ENCODE assay signal across 1 cellular context in the genomic region with DNA sequence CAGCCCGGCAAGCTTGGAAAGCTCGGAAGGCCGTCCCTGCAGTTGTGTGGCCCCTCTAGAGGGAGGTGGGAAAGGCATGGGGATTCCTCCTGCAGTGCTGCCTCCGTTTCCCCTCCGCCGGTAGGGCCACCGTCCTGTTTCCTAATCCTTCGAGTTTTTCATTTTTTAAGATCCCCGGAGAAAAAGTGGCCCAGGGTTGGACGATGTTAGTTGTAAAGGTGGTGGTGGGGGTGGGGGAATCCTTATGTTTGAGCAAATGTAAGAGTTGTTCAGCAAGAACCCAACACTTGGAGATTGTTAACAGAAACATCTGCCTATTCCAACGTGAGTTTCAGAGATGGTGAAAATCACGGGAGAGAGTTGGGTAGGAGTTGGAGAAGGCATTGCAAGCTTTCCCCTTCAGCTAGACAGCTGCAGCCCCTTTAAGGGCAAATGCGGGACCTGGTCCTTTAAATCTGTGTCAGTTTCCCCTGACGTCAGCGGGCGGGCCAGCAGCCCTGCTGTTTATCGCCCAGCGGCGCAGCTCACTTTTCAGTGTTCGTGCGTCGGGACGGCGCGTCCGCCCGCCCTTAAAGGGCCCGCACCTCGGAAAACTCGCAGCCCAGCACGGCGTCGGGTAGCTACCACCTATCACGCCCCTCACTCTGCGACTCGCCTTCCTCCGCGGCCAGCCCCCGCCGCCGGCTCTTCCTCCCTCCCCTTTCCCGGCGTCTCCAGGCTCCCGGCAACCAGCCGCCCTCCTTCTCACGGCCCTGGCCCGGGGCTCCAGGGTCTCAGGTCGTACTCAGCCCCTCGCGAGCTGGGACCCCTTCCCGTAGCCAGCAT.
TF ChIP-seq lines count a peak whose summit lies in the region.

A gene (plus strand): TSS at position 534 of the 825 bp plus-strand sequence. CDS start 521 bp downstream, outside the sequence.

TF ChIP-seq in H1, 55 proteins besides CTCF, POLR2A, EP300 and RAD21 (continued from another document):
- TF ChIP-seq, protein P1, sequence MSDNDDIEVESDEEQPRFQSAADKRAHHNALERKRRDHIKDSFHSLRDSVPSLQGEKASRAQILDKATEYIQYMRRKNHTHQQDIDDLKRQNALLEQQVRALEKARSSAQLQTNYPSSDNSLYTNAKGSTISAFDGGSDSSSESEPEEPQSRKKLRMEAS (IDR thresholded peaks at IDR 0.05): peak; percentile 66
- TF ChIP-seq CHD1 (IDR thresholded peaks at IDR 0.05; ENCODE audit: low read depth, low read length) (no peak), RFX5 (IDR thresholded peaks at IDR 0.05; ENCODE audit: borderline replicate concordance, low read depth, low read length) (no peak), SIN3A (conservative IDR thresholded peaks at IDR 0.05 in 1 of 2, IDR thresholded peaks at IDR 0.05 in 1 of 2; ENCODE audit: low read depth in 1 of 2, low read length in 2 of 2) (peak; percentile 44 to 90; a peak in 3 of 4 replicates), KDM5A (IDR thresholded peaks at IDR 0.05; ENCODE audit: low read length) (no peak), SP2 (IDR thresholded peaks at IDR 0.05; ENCODE audit: low read length) (no peak), CBX8 (IDR thresholded peaks at IDR 0.05; ENCODE audit: borderline replicate concordance, low read depth, low read length) (no peak), GABPA (IDR thresholded peaks at IDR 0.05; ENCODE audit: borderline replicate concordance, insufficient read depth, low read length) (0 out of 2 replicates have a peak, but pooled peaks have one; percentile 26), TCF12 (IDR thresholded peaks at IDR 0.05; ENCODE audit: low read depth, low read length) (0 out of 2 replicates have a peak, but pooled peaks have one; percentile 46), JUN (IDR thresholded peaks at IDR 0.05; ENCODE audit: low read depth, low read length) (no peak), KDM4A (IDR thresholded peaks at IDR 0.05; ENCODE audit: low read depth, low read length, severe bottlenecking) (no peak), RBBP5 (IDR thresholded peaks at IDR 0.05; ENCODE audit: borderline replicate concordance, low read depth, low read length) (0 out of 2 replicates have a peak, but pooled peaks have one; percentile 60), POLR2AphosphoS5 (IDR thresholded peaks at IDR 0.05; ENCODE audit: low read depth, low read length) (peak; percentile 89), TAF1 (IDR thresholded peaks at IDR 0.05; ENCODE audit: low read depth, low read length) (peak; percentile 74), HDAC2 (IDR thresholded peaks at IDR 0.05; ENCODE audit: borderline replicate concordance in 1 of 2, low read depth in 2 of 2, low read length in 2 of 2) (no peak; a peak in 1 of 4 replicates), CBX5 (IDR thresholded peaks at IDR 0.05; ENCODE audit: low read depth, low read length) (no peak), MAFK (IDR thresholded peaks at IDR 0.05; ENCODE audit: low read depth, low read length) (no peak), POU5F1 (IDR thresholded peaks at IDR 0.05; ENCODE audit: low read depth, low read length) (no peak), JUND (IDR thresholded peaks at IDR 0.05; ENCODE audit: low read length) (peak; percentile 63; the same call in 1 of the 2 replicates), TBP (IDR thresholded peaks at IDR 0.05; ENCODE audit: low read depth, low read length) (peak; percentile 76), FOSL1 (IDR thresholded peaks at IDR 0.05; ENCODE audit: insufficient read depth, low read depth, low read length) (0 out of 2 replicates have a peak, but pooled peaks have one; percentile 11)
